29 cellular contexts compared by ENCODE assay signal in the genomic region with DNA sequence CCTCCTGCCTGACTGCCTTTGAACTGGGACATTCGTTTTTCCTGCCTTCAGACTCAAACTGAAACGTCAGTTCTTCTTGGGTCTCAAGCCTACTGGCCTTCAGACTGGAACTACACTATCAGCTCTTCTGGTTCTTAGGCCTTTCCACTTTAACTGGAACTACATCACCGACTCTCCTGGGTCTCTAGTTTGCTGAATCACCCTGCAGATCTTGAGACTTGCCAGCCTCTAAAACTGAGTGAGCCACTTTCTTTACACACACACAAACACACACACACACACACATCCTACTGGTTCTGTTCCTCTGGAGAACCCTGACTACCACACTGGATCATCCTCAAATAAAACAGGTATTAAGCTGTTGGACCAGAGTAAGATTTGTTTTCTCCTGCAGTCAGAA.
"Had no signal": no experiment of that assay in that cellular context is flagged by ENCODE, and none has a peak within 500 bp of the region (broad histone marks: within the 10 kb centered on the region; RNA-seq: fewer than 3 reads in every experiment).

No MANE protein-coding gene starts in this region.

- H3K4me3 Mint-ChIP-seq: dendritic cell treated with granulocyte-macrophage colony-stimulating factor and Interleukin-4, amounts not matched to agents 40 ng/mL and 50 ng/mL, for 4 days; effector memory CD8-positive, alpha-beta T cell; endodermal cell had no signal

- ATAC-seq: effector memory CD8-positive, alpha-beta T cell; esophagus mucosa; foreskin keratinocyte; gastrocnemius medialis; gastroesophageal sphincter; heart left ventricle; heart right ventricle had no signal

- DNase-seq: colonic mucosa; cortex of kidney; dermis blood vessel endothelial cell; dorsolateral prefrontal cortex; effector CD4-positive, alpha-beta T cell; effector CD8-positive, alpha-beta T cell; effector memory CD4-positive, alpha-beta T cell; effector memory CD8-positive, alpha-beta T cell; endodermal cell; erythroblast; esophagus squamous epithelium; foreskin fibroblast; foreskin keratinocyte; foreskin melanocyte; gastrocnemius medialis; glutamatergic neuron; head of caudate nucleus; heart left ventricle; heart right ventricle had no signal

- H3K36me3 ChIP-seq: colonic mucosa, esophagus muscularis mucosa, esophagus squamous epithelium, gastrocnemius medialis, gastroesophageal sphincter, heart left ventricle, heart right ventricle had no signal

- H3K9me3 ChIP-seq: colonic mucosa, esophagus muscularis mucosa, esophagus squamous epithelium, gastrocnemius medialis, gastroesophageal sphincter, heart left ventricle, heart right ventricle had no signal

- H3K27me3 ChIP-seq: colonic mucosa, esophagus muscularis mucosa, esophagus squamous epithelium, foreskin keratinocyte, gastrocnemius medialis, gastroesophageal sphincter, heart left ventricle, heart right ventricle had no signal

- H3K4me3 ChIP-seq: colonic mucosa, coronary artery, dorsolateral prefrontal cortex, esophagus muscularis mucosa, esophagus squamous epithelium, gastrocnemius medialis, gastroesophageal sphincter, heart left ventricle, heart right ventricle had no signal

- FAIRE-seq: colon, endometrium, endothelial cell of umbilical vein, frontal cortex had no signal

- H3K27ac ChIP-seq: colonic mucosa, coronary artery, dorsolateral prefrontal cortex, epithelial cell of prostate, esophagus muscularis mucosa, esophagus squamous epithelium, foreskin keratinocyte, gastrocnemius medialis, gastroesophageal sphincter, heart left ventricle, heart right ventricle had no signal

- H3K27ac Mint-ChIP-seq: dendritic cell treated with granulocyte-macrophage colony-stimulating factor and Interleukin-4, amounts not matched to agents 40 ng/mL and 50 ng/mL, for 4 days; effector memory CD8-positive, alpha-beta T cell; endodermal cell had no signal

- H3K9me3 Mint-ChIP-seq: dendritic cell treated with granulocyte-macrophage colony-stimulating factor and Interleukin-4, amounts not matched to agents 40 ng/mL and 50 ng/mL, for 4 days; effector memory CD8-positive, alpha-beta T cell had no signal

- H3K4me1 ChIP-seq: colonic mucosa had no signal
